22 cellular contexts compared by ENCODE assay signal in the genomic region with DNA sequence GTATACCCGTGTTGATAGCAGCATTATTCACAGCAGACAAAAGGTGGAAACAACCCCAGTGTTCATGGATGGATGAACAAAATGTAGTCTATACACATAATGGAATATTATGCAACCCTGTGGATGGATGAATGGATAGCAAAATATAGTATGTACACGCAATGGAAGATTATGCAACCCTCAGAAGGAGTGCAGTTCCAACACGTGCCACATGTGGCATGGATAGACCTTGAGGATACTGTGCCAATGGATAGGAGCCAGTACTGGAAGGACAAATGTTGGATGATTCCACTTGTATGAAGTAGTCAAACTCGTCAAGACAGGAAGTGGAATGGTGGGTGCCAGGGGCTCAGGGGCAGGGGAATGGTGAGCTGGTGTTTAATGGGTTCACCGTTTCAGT. TPM values are rescaled to one million over a fixed set of nuclear protein-coding genes. Genes with fewer than 3 reads are reported as not detected.
DNase-seq lines count a peak whose midpoint lies in the region; ATAC-seq and TF ChIP-seq lines count a peak whose summit lies in the region.
"Had no signal": no experiment of that assay in that cellular context is flagged by ENCODE, and none has a peak within 500 bp of the region (broad histone marks: within the 10 kb centered on the region; RNA-seq: fewer than 3 reads in every experiment).

No MANE protein-coding gene starts in this region.

- no peak overlapping the region for H3K4me3 ChIP-seq in RWPE2 (ENCODE audit: severe bottlenecking)
- H3K4me3 ChIP-seq: cardiac muscle cell, dorsolateral prefrontal cortex, transverse colon had no signal

- peak; percentile 33; the same call in 1 of the 3 replicates for ATAC-seq in RWPE2 (ENCODE audit: low read depth)
- peak; percentile 21 for ATAC-seq in foreskin keratinocyte
- ATAC-seq in GM18907 (IDR thresholded peaks at IDR 0.05; ENCODE audit: unreplicated experiment): no peak
- ATAC-seq: activated naive CD8-positive, alpha-beta T cell treated with anti-CD3 and anti-CD28 coated beads, Interleukin-2, amount 50 U/mL, for 24 hours; activated T-helper 17 cell treated with anti-CD3 and anti-CD28 coated beads, Interleukin-2, amount 50 U/mL, for 72 hours had no signal

- TF ChIP-seq CTCF in HFFc6 (IDR thresholded peaks at IDR 0.05) (peak; percentile 45), RWPE2 (IDR thresholded peaks at IDR 0.05; ENCODE audit: poor library complexity, severe bottlenecking) (no peak), foreskin keratinocyte (conservative IDR thresholded peaks at IDR 0.05) (peak; percentile 7)

- no peak overlapping the region for H3K27ac ChIP-seq in RWPE2 (ENCODE audit: poor library complexity, severe bottlenecking)
- no peak overlapping the region for H3K27ac ChIP-seq in foreskin keratinocyte
- H3K27ac ChIP-seq: C4-2B, cardiac muscle cell, dorsolateral prefrontal cortex, neutrophil, transverse colon had no signal

- peaks cover 10% of the 10 kb centered on the region; the same call in 1 of the 2 replicates for H3K27me3 Mint-ChIP-seq in HFFc6 (ENCODE audit: insufficient read depth)

- H3K27me3 ChIP-seq in RWPE2 (ENCODE audit: insufficient read depth, poor library complexity, severe bottlenecking) (no peaks in the 10 kb centered on the region), foreskin keratinocyte (no peaks in the 10 kb centered on the region)
- H3K27me3 ChIP-seq: cardiac muscle cell, neutrophil, transverse colon had no signal

- H3K4me3 Mint-ChIP-seq in HFFc6: no peak overlapping the region
- H3K4me3 Mint-ChIP-seq: activated naive CD8-positive, alpha-beta T cell treated with anti-CD3 and anti-CD28 coated beads, Interleukin-2, amount 50 U/mL, for 24 hours; activated T-helper 17 cell treated with anti-CD3 and anti-CD28 coated beads, Interleukin-2, amount 50 U/mL, for 72 hours had no signal

- DNase-seq in DMS53 (lab: John Stamatoyannopoulos, UW) (peak; percentile 49), DMS53 treated with DMSO at 0.1 percent for 48 hours (lab: John Stamatoyannopoulos, UW; ENCODE audit: unreplicated experiment) (no peak), HFFc6 (no peak), RWPE2 (ENCODE audit: low spot score) (no peak), foreskin keratinocyte (no peak), GF-D8 (lab: John Stamatoyannopoulos, UW) (no peak), NK-92 (lab: John Stamatoyannopoulos, UW; ENCODE audit: unreplicated experiment) (no peak)
- DNase-seq: activated naive CD8-positive, alpha-beta T cell treated with anti-CD3 and anti-CD28 coated beads, Interleukin-2, amount 50 U/mL, for 24 hours; dorsolateral prefrontal cortex; hippocampal formation; midbrain; NCI-H1105; NCI-H2171 treated with DMSO at 0.1 percent for 48 hours; SHP77 treated with DMSO at 0.1 percent for 48 hours; stimulated activated naive CD4-positive, alpha-beta T cell; T-helper 9 cell; transverse colon had no signal

- H3K4me1 Mint-ChIP-seq in HFFc6 (ENCODE audit: low read depth): no peaks in the 10 kb centered on the region
- H3K4me1 Mint-ChIP-seq: activated naive CD8-positive, alpha-beta T cell treated with anti-CD3 and anti-CD28 coated beads, Interleukin-2, amount 50 U/mL, for 24 hours; activated T-helper 17 cell treated with anti-CD3 and anti-CD28 coated beads, Interleukin-2, amount 50 U/mL, for 72 hours had no signal

- no peaks in the 10 kb centered on the region for H3K9me3 Mint-ChIP-seq in HFFc6
- H3K9me3 Mint-ChIP-seq: activated naive CD8-positive, alpha-beta T cell treated with anti-CD3 and anti-CD28 coated beads, Interleukin-2, amount 50 U/mL, for 24 hours; activated T-helper 17 cell treated with anti-CD3 and anti-CD28 coated beads, Interleukin-2, amount 50 U/mL, for 72 hours had no signal

- H3K4me1 ChIP-seq in RWPE2 (ENCODE audit: insufficient read depth, poor library complexity, severe bottlenecking) (no peaks in the 10 kb centered on the region), foreskin keratinocyte (no peaks in the 10 kb centered on the region)
- H3K4me1 ChIP-seq: transverse colon had no signal

- no peaks in the 10 kb centered on the region for H3K9me3 ChIP-seq in RWPE2 (ENCODE audit: severe bottlenecking)
- H3K9me3 ChIP-seq: neutrophil, transverse colon had no signal

- H3K36me3 Mint-ChIP-seq in HFFc6 (ENCODE audit: low read depth): no peaks in the 10 kb centered on the region

- no peaks in the 10 kb centered on the region for H3K36me3 ChIP-seq in RWPE2 (ENCODE audit: low read depth)
- H3K36me3 ChIP-seq: cardiac muscle cell, neutrophil, transverse colon had no signal

- H3K27ac Mint-ChIP-seq in HFFc6: no peak overlapping the region
- H3K27ac Mint-ChIP-seq: activated naive CD8-positive, alpha-beta T cell treated with anti-CD3 and anti-CD28 coated beads, Interleukin-2, amount 50 U/mL, for 24 hours; activated T-helper 17 cell treated with anti-CD3 and anti-CD28 coated beads, Interleukin-2, amount 50 U/mL, for 72 hours had no signal

RNA-seq across cellular contexts. Expression of a gene that starts 44.9 kb away (rescaled TPM):
- 1 to 10 TPM in 4 of 6 experiments, under 1 TPM in 2; 0.66 to 4.3 (median 3.9) TPM for total RNA-seq in HFFc6 (2021; fragmentation: NEBNext Ultra II Directional; extraction: Animal tissue kit (Norgen Biotek cat#: 25700))
- not detected in 2 replicates for total RNA-seq in foreskin keratinocyte
- not detected in 2 replicates for polyA plus RNA-seq in foreskin keratinocyte

RNA-seq across cellular contexts. Expression of a gene that starts 54.4 kb away (rescaled TPM):
- total RNA-seq in HFFc6 (2021; fragmentation: NEBNext Ultra II Directional; extraction: Animal tissue kit (Norgen Biotek cat#: 25700)): not detected
- not detected in 2 replicates for total RNA-seq in foreskin keratinocyte
- polyA plus RNA-seq in foreskin keratinocyte: not detected in 2 replicates
- total RNA-seq: activated T-helper 17 cell treated with anti-CD3 and anti-CD28 coated beads, Interleukin-2, amount 50 U/mL, for 72 hours; transverse colon had no signal
